Comparison of ENCODE assay signal across 19 cellular contexts in the genomic region with DNA sequence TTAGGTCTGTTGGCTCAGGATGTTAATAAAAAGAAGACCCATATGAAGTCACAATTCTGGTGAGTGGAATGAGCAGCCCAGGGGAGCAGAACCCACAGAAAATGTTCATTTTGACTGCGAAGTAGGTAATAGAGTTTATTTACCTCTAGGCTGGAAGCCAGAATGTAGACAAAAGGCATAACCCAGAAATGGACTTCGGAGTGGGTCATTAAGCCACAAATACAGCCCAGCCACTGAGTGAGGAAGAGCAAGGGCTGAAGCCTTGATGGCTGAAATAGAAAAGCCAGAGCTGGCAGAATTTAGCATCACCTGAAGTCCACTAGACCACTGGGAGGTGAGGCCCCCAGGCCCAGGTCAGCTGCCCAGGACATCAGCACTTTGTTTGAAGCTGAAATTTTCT.
DNase-seq lines count a peak whose midpoint lies in the region; ATAC-seq and TF ChIP-seq lines count a peak whose summit lies in the region.
"Had no signal": no experiment of that assay in that cellular context is flagged by ENCODE, and none has a peak within 500 bp of the region (broad histone marks: within the 10 kb centered on the region; RNA-seq: fewer than 3 reads in every experiment).

No MANE protein-coding gene starts in this region.

- no peak for ATAC-seq in GM19324 (IDR thresholded peaks at IDR 0.05; ENCODE audit: low FRiP score, unreplicated experiment)
- ATAC-seq: A549; CD8-positive, alpha-beta T cell had no signal

- H3K4me3 ChIP-seq in esophagus muscularis mucosa (no peak overlapping the region), liver (ENCODE audit: low read depth in 1 of 3, low read length in 3 of 3) (no peak overlapping the region), colonic mucosa (no peak overlapping the region)
- H3K4me3 ChIP-seq: A549; BLaER1 treated with 17β-estradiol and CSF1 and Interleukin-3, amounts not matched to agents 10 nM and 100 nM had no signal

- peaks cover 0 to 3% (median 0%) of the 10 kb centered on the region in 4 donors for H3K9me3 ChIP-seq in esophagus muscularis mucosa
- peaks cover 0 to 3% (median 0%) of the 10 kb centered on the region in 4 donors for H3K9me3 ChIP-seq in liver (ENCODE audit: control insufficient read depth in 4 of 4, low read length in 3 of 4)
- H3K9me3 ChIP-seq in colonic mucosa = no peaks in the 10 kb centered on the region
- H3K9me3 ChIP-seq: Caco-2 had no signal

- H3K9ac ChIP-seq in liver (ENCODE audit: low read depth in 1 of 2, low read length in 2 of 2) = no peak overlapping the region
- no peak overlapping the region for H3K9ac ChIP-seq in colonic mucosa (ENCODE audit: low read depth in 2 of 2, low read length in 2 of 2)
- H3K9ac ChIP-seq: BLaER1 treated with 17β-estradiol and CSF1 and Interleukin-3, amounts not matched to agents 10 nM and 100 nM had no signal

- H3K27me3 ChIP-seq in esophagus muscularis mucosa (no peaks in the 10 kb centered on the region), liver (ENCODE audit: control insufficient read depth in 4 of 4, insufficient read depth in 4 of 4, low read length in 3 of 4) (peaks cover 0 to 2% (median 0%) of the 10 kb centered on the region in 4 donors), colonic mucosa (no peaks in the 10 kb centered on the region)
- H3K27me3 ChIP-seq: BLaER1 treated with 17β-estradiol and CSF1 and Interleukin-3, amounts not matched to agents 10 nM and 100 nM had no signal

- intact Hi-C loops in esophagus muscularis mucosa (cut with DNase I) = no loop called here
- intact Hi-C loops in colonic mucosa (cut with DNase I) = no loop called here

- no peak for TF ChIP-seq RAD21 in liver (IDR thresholded peaks at IDR 0.05)

- WGBS in esophagus muscularis mucosa = 79% methylated on average over 2 of the region's 2 CpGs
- 46% methylated on average over 2 of the region's 2 CpGs for WGBS in liver

- TF ChIP-seq EP300 in esophagus muscularis mucosa (IDR thresholded peaks at IDR 0.05) = no peak

- peak; percentile 36 for DNase-seq in NCI-H1092 treated with DMSO at 0.1 percent for 48 hours (lab: John Stamatoyannopoulos, UW)
- no peak for DNase-seq in NCI-H1092 (lab: John Stamatoyannopoulos, UW)
- peak; percentile 24 for DNase-seq in DMS153 (lab: John Stamatoyannopoulos, UW)
- DNase-seq in esophagus muscularis mucosa (ENCODE audit: extremely low spot score) = peak; percentile 26
- DNase-seq in globus pallidus (ENCODE audit: low spot score) = no peak
- no peak for DNase-seq in colonic mucosa
- DNase-seq: AML-193; Caco-2; Calu3; CD4-positive, alpha-beta T cell; CD8-positive, alpha-beta T cell; DMS79 treated with DMSO at 0.1 percent for 48 hours; GF-D8 had no signal

- no peaks in the 10 kb centered on the region for H3K36me3 ChIP-seq in esophagus muscularis mucosa
- no peaks in the 10 kb centered on the region for H3K36me3 ChIP-seq in liver (ENCODE audit: control insufficient read depth in 4 of 4, insufficient read depth in 3 of 4, low read depth in 1 of 4, low read length in 3 of 4)
- no peaks in the 10 kb centered on the region for H3K36me3 ChIP-seq in colonic mucosa
- H3K36me3 ChIP-seq: BLaER1 treated with 17β-estradiol and CSF1 and Interleukin-3, amounts not matched to agents 10 nM and 100 nM had no signal

- H3K27ac ChIP-seq in esophagus muscularis mucosa (replicated peaks in 1 of 4) = no peak overlapping the region
- H3K27ac ChIP-seq in liver (ENCODE audit: low read depth in 1 of 2, low read length in 2 of 2) = no peak overlapping the region
- H3K27ac ChIP-seq in colonic mucosa = no peak overlapping the region
- H3K27ac ChIP-seq: 22Rv1; A549; BLaER1 treated with 17β-estradiol and CSF1 and Interleukin-3, amounts not matched to agents 10 nM and 100 nM; C4-2B had no signal

- H3K4me1 ChIP-seq in esophagus muscularis mucosa (no peaks in the 10 kb centered on the region), liver (ENCODE audit: control insufficient read depth in 4 of 4, insufficient read depth in 4 of 4, low read length in 3 of 4) (peaks cover 0 to 4% (median 0%) of the 10 kb centered on the region in 4 donors), colonic mucosa (no peaks in the 10 kb centered on the region)
- H3K4me1 ChIP-seq: A549, Caco-2 had no signal

- TF ChIP-seq CTCF in esophagus muscularis mucosa (IDR thresholded peaks at IDR 0.05) (no peak), liver (IDR thresholded peaks at IDR 0.05; ENCODE audit: low read depth, low read length, missing input control) (no peak), colonic mucosa (IDR thresholded peaks at IDR 0.05) (no peak)

- no peak for TF ChIP-seq POLR2A in esophagus muscularis mucosa (IDR thresholded peaks at IDR 0.05; ENCODE audit: low read depth)

TF ChIP-seq in liver, 16 proteins besides CTCF, POLR2A, EP300 and RAD21:
- no peak for TF ChIP-seq YY1 (IDR thresholded peaks at IDR 0.05)
- peak; percentile 63 to 70 for TF ChIP-seq HNF4A (conservative IDR thresholded peaks at IDR 0.05)

Comparison
In these comparisons a context has a peak if more than half of its experiments do, and no peak if none do; other contexts are left out.
1. DNase-seq: peak in NCI-H1092 treated with DMSO at 0.1 percent for 48 hours (single experiment), DMS153 (single experiment) and esophagus muscularis mucosa (single experiment); none in NCI-H1092 (single experiment), globus pallidus (single experiment) and colonic mucosa (single experiment).